ENCODE assay signal across 3 cellular contexts in genomic region chr12:6586569-6586968, GRCh38. TPM values are rescaled to one million over a fixed set of nuclear protein-coding genes. Genes with fewer than 3 reads are reported as not detected.
"Had no signal": no experiment of that assay in that cellular context is flagged by ENCODE, and none has a peak within 500 bp of the region (broad histone marks: within the 10 kb centered on the region; RNA-seq: fewer than 3 reads in every experiment).

No MANE protein-coding gene starts in this region.

RNA-seq across cellular contexts. Expression of gene LPAR5, which starts 49.2 kb away (rescaled TPM):
- total RNA-seq: glomerular endothelial cell, myocyte had no signal
- polyA plus RNA-seq: neural cell had no signal
